ENCODE assay signal across 19 cellular contexts in the genomic region with DNA sequence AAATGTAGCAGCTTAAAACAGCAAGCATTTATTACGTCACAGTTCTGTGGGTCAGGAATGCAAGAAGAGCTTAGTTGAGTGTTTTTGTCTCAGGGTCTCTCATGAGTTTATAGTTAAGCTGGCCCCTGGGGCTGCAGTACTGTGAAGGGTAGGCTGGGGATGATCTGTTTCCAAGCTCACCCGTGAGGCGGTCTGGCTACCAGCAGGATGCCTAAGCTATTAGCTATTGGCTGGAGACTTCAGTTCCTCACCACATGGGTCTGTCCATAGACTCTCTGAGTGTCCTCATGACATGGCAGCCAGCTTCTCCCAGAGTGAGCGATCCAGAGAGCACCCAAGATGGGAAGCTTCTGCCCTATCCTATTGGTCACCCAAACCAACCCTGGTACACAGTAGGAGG. TPM values are rescaled to one million over a fixed set of nuclear protein-coding genes. Genes with fewer than 3 reads are reported as not detected.
DNase-seq lines count a peak whose midpoint lies in the region; ATAC-seq and TF ChIP-seq lines count a peak whose summit lies in the region.
"Had no signal": no experiment of that assay in that cellular context is flagged by ENCODE, and none has a peak within 500 bp of the region (broad histone marks: within the 10 kb centered on the region; RNA-seq: fewer than 3 reads in every experiment).

No MANE protein-coding gene starts in this region.

- H3K4me3 Mint-ChIP-seq in activated CD4-positive, alpha-beta memory T cell treated with anti-CD3 and anti-CD28 coated beads, Interleukin-2, amount 10 ng/mL, durations not matched to agents 7 days and 5 days = no peak overlapping the region
- no peak overlapping the region for H3K4me3 Mint-ChIP-seq in activated CD4-positive, alpha-beta memory T cell treated with anti-CD3 and anti-CD28 coated beads for 36 hours
- H3K4me3 Mint-ChIP-seq in effector memory CD8-positive, alpha-beta T cell = no peak overlapping the region
- H3K4me3 Mint-ChIP-seq in T-helper 2 cell treated with Interferon-gamma antibody and Interleukin-4, amounts not matched to agents 5 μg/mL and 100 μg/mL, for 36 hours = no peak overlapping the region

- no peak for TF ChIP-seq POLR2A in IMR-90 (IDR thresholded peaks at IDR 0.05; ENCODE audit: low read depth, low read length)

- H3K27ac ChIP-seq in IMR-90 (ENCODE audit: insufficient read depth, low read length) (no peak overlapping the region), trophoblast cell (ENCODE audit: low read depth, low read length) (no peak overlapping the region)
- H3K27ac ChIP-seq: BLaER1, RWPE1 had no signal

- peak overlapping the region; percentile 24 for H3K27ac Mint-ChIP-seq in activated CD4-positive, alpha-beta memory T cell treated with anti-CD3 and anti-CD28 coated beads, Interleukin-2, amount 10 ng/mL, durations not matched to agents 7 days and 5 days
- no peak overlapping the region for H3K27ac Mint-ChIP-seq in activated CD4-positive, alpha-beta memory T cell treated with anti-CD3 and anti-CD28 coated beads for 36 hours
- H3K27ac Mint-ChIP-seq in effector memory CD8-positive, alpha-beta T cell = peak overlapping the region; percentile 100
- H3K27ac Mint-ChIP-seq in T-helper 2 cell treated with Interferon-gamma antibody and Interleukin-4, amounts not matched to agents 5 μg/mL and 100 μg/mL, for 36 hours = no peak overlapping the region

- H3K4me3 ChIP-seq in IMR-90 (ENCODE audit: insufficient read depth, low read depth, low read length) = no peak overlapping the region
- no peak overlapping the region for H3K4me3 ChIP-seq in trophoblast cell (ENCODE audit: low read depth, low read length)
- H3K4me3 ChIP-seq: BLaER1 had no signal

- no peak overlapping the region for H2BK15ac ChIP-seq in IMR-90 (ENCODE audit: low read depth, low read length)

- peaks cover 8% of the 10 kb centered on the region for H3K9me1 ChIP-seq in IMR-90 (ENCODE audit: insufficient read depth, low read length)

- H3K4ac ChIP-seq in IMR-90 (ENCODE audit: low read depth, low read length) (no peak overlapping the region), trophoblast cell (ENCODE audit: low read depth, low read length) (no peak overlapping the region)

- peaks cover 0 to 5% of the 10 kb centered on the region in 2 experiments; a peak in 1 of 4 replicates for H3K79me1 ChIP-seq in IMR-90 (ENCODE audit: low read depth in 1 of 2, low read length in 2 of 2)
- H3K79me1 ChIP-seq in trophoblast cell (ENCODE audit: low read length) = no peaks in the 10 kb centered on the region

- peaks cover 5% of the 10 kb centered on the region; the same call in 1 of the 2 replicates for H3K4me1 ChIP-seq in IMR-90 (ENCODE audit: control insufficient read depth, insufficient read depth, low read length)
- H3K4me1 ChIP-seq in trophoblast cell (ENCODE audit: control insufficient read depth in 1 of 2, insufficient read depth in 2 of 2, low read length in 2 of 2) = peaks cover 4 to 10% of the 10 kb centered on the region in 2 experiments

- H3K23ac ChIP-seq in IMR-90 (ENCODE audit: low read depth, low read length) (no peak overlapping the region), trophoblast cell (ENCODE audit: low read length) (no peak overlapping the region)

- no peak overlapping the region for H2BK12ac ChIP-seq in trophoblast cell (ENCODE audit: low read length)

- no peak overlapping the region for H4K5ac ChIP-seq in IMR-90 (ENCODE audit: low read depth, low read length)

- TF ChIP-seq CTCF in IMR-90 (conservative IDR thresholded peaks at IDR 0.05; ENCODE audit: low read depth, low read length) = no peak

- no peaks in the 10 kb centered on the region for H3K9me3 Mint-ChIP-seq in activated CD4-positive, alpha-beta memory T cell treated with anti-CD3 and anti-CD28 coated beads, Interleukin-2, amount 10 ng/mL, durations not matched to agents 7 days and 5 days
- no peaks in the 10 kb centered on the region for H3K9me3 Mint-ChIP-seq in activated CD4-positive, alpha-beta memory T cell treated with anti-CD3 and anti-CD28 coated beads for 36 hours
- peaks cover 0 to 5% of the 10 kb centered on the region in 2 donors for H3K9me3 Mint-ChIP-seq in effector memory CD8-positive, alpha-beta T cell
- no peaks in the 10 kb centered on the region for H3K9me3 Mint-ChIP-seq in T-helper 2 cell treated with Interferon-gamma antibody and Interleukin-4, amounts not matched to agents 5 μg/mL and 100 μg/mL, for 36 hours

- ATAC-seq in IMR-90 (ENCODE audit: low read depth) = peak; percentile 13; the same call in 1 of the 2 replicates
- no peak for ATAC-seq in effector memory CD8-positive, alpha-beta T cell (replicated peaks)
- no peak for ATAC-seq in GM21737 (IDR thresholded peaks at IDR 0.05; ENCODE audit: unreplicated experiment)
- ATAC-seq in GM19467 (IDR thresholded peaks at IDR 0.05; ENCODE audit: unreplicated experiment) = no peak
- ATAC-seq: PC-3 had no signal

- no TSS peak for BruUV-seq in IMR-90 (replicated peaks; lab: Mats Ljungman, UMichigan)

- peaks cover 26% of the 10 kb centered on the region for H3K36me3 Mint-ChIP-seq in activated CD4-positive, alpha-beta memory T cell treated with anti-CD3 and anti-CD28 coated beads, Interleukin-2, amount 10 ng/mL, durations not matched to agents 7 days and 5 days (ENCODE audit: low read depth)
- H3K36me3 Mint-ChIP-seq in activated CD4-positive, alpha-beta memory T cell treated with anti-CD3 and anti-CD28 coated beads for 36 hours = peaks cover 7% of the 10 kb centered on the region
- H3K36me3 Mint-ChIP-seq in effector memory CD8-positive, alpha-beta T cell (ENCODE audit: insufficient read depth) = peaks cover 41% of the 10 kb centered on the region
- peaks cover 18% of the 10 kb centered on the region for H3K36me3 Mint-ChIP-seq in T-helper 2 cell treated with Interferon-gamma antibody and Interleukin-4, amounts not matched to agents 5 μg/mL and 100 μg/mL, for 36 hours (ENCODE audit: low read depth)

- 82% methylated on average over 3 of the region's 4 CpGs; no CpG with 5 or more reads in 1 of the 2 experiments for WGBS in IMR-90 (ENCODE audit: extremely low coverage in 2 of 2, insufficient read length in 1 of 2), 2 experiments
- no CpG with 5 or more reads among the region's 4 CpGs for WGBS in trophoblast cell (ENCODE audit: extremely low coverage, insufficient coverage, insufficient read length)

- TF ChIP-seq RAD21 in IMR-90 (IDR thresholded peaks at IDR 0.05; ENCODE audit: low read length) = no peak

- H2BK120ac ChIP-seq in IMR-90 (ENCODE audit: low read depth, low read length) (no peak overlapping the region), trophoblast cell (ENCODE audit: insufficient read depth, low read length, poor library complexity) (no peak overlapping the region)

- no peaks in the 10 kb centered on the region for H3K27me3 Mint-ChIP-seq in activated CD4-positive, alpha-beta memory T cell treated with anti-CD3 and anti-CD28 coated beads, Interleukin-2, amount 10 ng/mL, durations not matched to agents 7 days and 5 days
- no peaks in the 10 kb centered on the region for H3K27me3 Mint-ChIP-seq in activated CD4-positive, alpha-beta memory T cell treated with anti-CD3 and anti-CD28 coated beads for 36 hours
- no peaks in the 10 kb centered on the region for H3K27me3 Mint-ChIP-seq in effector memory CD8-positive, alpha-beta T cell
- H3K27me3 Mint-ChIP-seq in T-helper 2 cell treated with Interferon-gamma antibody and Interleukin-4, amounts not matched to agents 5 μg/mL and 100 μg/mL, for 36 hours (ENCODE audit: low read depth) = no peaks in the 10 kb centered on the region

- H2AK9ac ChIP-seq in IMR-90 (replicated peaks; ENCODE audit: low read depth, low read length, poor library complexity) = no peak overlapping the region

- dilution Hi-C loops in IMR-90 (cut with HindIII; ENCODE audit: low sequenced_read_pairs, unreplicated experiment) = no loop called here

- in situ Hi-C loops in IMR-90 (cut with MboI; ENCODE audit: low sequenced_read_pairs) = no loop called here

- H3K18ac ChIP-seq in IMR-90 (ENCODE audit: low read depth, low read length) = no peak overlapping the region
- H3K18ac ChIP-seq in trophoblast cell (ENCODE audit: low read length) = no peak overlapping the region

- POLR2A ChIA-PET in activated CD4-positive, alpha-beta memory T cell treated with anti-CD3 and anti-CD28 coated beads, Interleukin-2, amount 10 ng/mL, durations not matched to agents 7 days and 5 days (lab: Charles Lee) = interaction anchor here (1.6 to 20.1 kb wide), 4 partner anchors 14 to 160 kb away, joined by 5 to 658 read pairs (median 166); a partner anchor contains a TSS
- POLR2A ChIA-PET in activated CD4-positive, alpha-beta memory T cell treated with anti-CD3 and anti-CD28 coated beads for 36 hours (lab: Charles Lee) = interaction anchor here (1.1 to 8.8 kb wide), 4 partner anchors 15 to 112 kb away, joined by 3 to 108 read pairs (median 35); a partner anchor contains a TSS
- POLR2A ChIA-PET in IMR-90 (lab: Charles Lee; ENCODE audit: unreplicated experiment) = interaction anchor here (0.9 kb wide), 2 partner anchors 13 to 14 kb away, joined by 3 to 13 read pairs; a partner anchor contains a TSS

- H4K91ac ChIP-seq in IMR-90 (ENCODE audit: insufficient read depth, low read depth, low read length) = no peak overlapping the region
- no peak overlapping the region for H4K91ac ChIP-seq in trophoblast cell (ENCODE audit: low read depth, low read length)

- H4K12ac ChIP-seq in trophoblast cell (ENCODE audit: low read depth, low read length) = no peak overlapping the region

- H3K36me3 ChIP-seq in IMR-90 (ENCODE audit: control insufficient read depth, insufficient read depth, low read length) (no peaks in the 10 kb centered on the region), trophoblast cell (ENCODE audit: control insufficient read depth in 1 of 2, insufficient read depth in 2 of 2, low read length in 2 of 2) (no peaks in the 10 kb centered on the region)
- H3K36me3 ChIP-seq: BLaER1 had no signal

- H3K9ac ChIP-seq in IMR-90 (ENCODE audit: low read depth, low read length) = no peak overlapping the region
- no peak overlapping the region for H3K9ac ChIP-seq in trophoblast cell (ENCODE audit: low read length)
- H3K9ac ChIP-seq: BLaER1 had no signal

- H3K14ac ChIP-seq in IMR-90 (replicated peaks; ENCODE audit: low read depth, low read length) = no peak overlapping the region
- no peak overlapping the region for H3K14ac ChIP-seq in trophoblast cell (ENCODE audit: low read length)

- H4K8ac ChIP-seq in IMR-90 (ENCODE audit: low read depth in 2 of 2, low read length in 2 of 2) (no peak overlapping the region), trophoblast cell (ENCODE audit: low read depth, low read length) (no peak overlapping the region)

- H3K79me2 ChIP-seq in trophoblast cell (ENCODE audit: control insufficient read depth, insufficient read depth, low read length, poor library complexity) = no peaks in the 10 kb centered on the region

- intact Hi-C loops in activated CD4-positive, alpha-beta memory T cell treated with anti-CD3 and anti-CD28 coated beads for 36 hours (cut with micrococcal nuclease) = no loop called here
- intact Hi-C loops in IMR-90 (cut with micrococcal nuclease) = no loop called here

- no peak overlapping the region for H2AFZ ChIP-seq in IMR-90 (replicated peaks; ENCODE audit: low read length, poor library complexity)
- no peak overlapping the region for H2AFZ ChIP-seq in trophoblast cell (ENCODE audit: insufficient read depth, low read length, poor library complexity)

- no peak for DNase-seq in activated CD4-positive, alpha-beta memory T cell treated with anti-CD3 and anti-CD28 coated beads, Interleukin-2, amount 10 ng/mL, durations not matched to agents 7 days and 5 days
- no peak for DNase-seq in activated CD4-positive, alpha-beta memory T cell treated with anti-CD3 and anti-CD28 coated beads for 36 hours
- no peak for DNase-seq in IMR-90
- no peak for DNase-seq in effector memory CD8-positive, alpha-beta T cell
- peak; percentile 86 to 88 for DNase-seq in trophoblast cell
- DNase-seq in T-helper 2 cell treated with Interferon-gamma antibody and Interleukin-4, amounts not matched to agents 5 μg/mL and 100 μg/mL, for 36 hours (ENCODE audit: low spot score) = no peak
- DNase-seq: COR-L47, DMS153, NCI-H1417 treated with DMSO at 0.1 percent for 48 hours, NCI-H1930, NCI-H446 treated with DMSO at 0.1 percent for 48 hours, NCI-H748 treated with DMSO at 0.1 percent for 48 hours, PC-3 had no signal

- H3K9me3 ChIP-seq in IMR-90 (ENCODE audit: control insufficient read depth, insufficient read depth, low read length) = no peaks in the 10 kb centered on the region
- H3K9me3 ChIP-seq in trophoblast cell (ENCODE audit: insufficient read depth, low read depth, low read length) = no peaks in the 10 kb centered on the region
- H3K9me3 ChIP-seq: BLaER1 had no signal

- no peak overlapping the region for H3K56ac ChIP-seq in IMR-90 (ENCODE audit: extremely low read depth, insufficient read depth, low read length)

- no peaks in the 10 kb centered on the region for H3K27me3 ChIP-seq in IMR-90 (ENCODE audit: control insufficient read depth, insufficient read depth, low read length)
- H3K27me3 ChIP-seq in trophoblast cell (ENCODE audit: insufficient read depth, low read length) = no peaks in the 10 kb centered on the region
- H3K27me3 ChIP-seq: BLaER1 had no signal

- no peaks in the 10 kb centered on the region for H4K20me1 ChIP-seq in IMR-90 (ENCODE audit: insufficient read depth, low read length)
- H4K20me1 ChIP-seq: BLaER1 had no signal

- peaks cover 44% of the 10 kb centered on the region for H3K4me1 Mint-ChIP-seq in activated CD4-positive, alpha-beta memory T cell treated with anti-CD3 and anti-CD28 coated beads, Interleukin-2, amount 10 ng/mL, durations not matched to agents 7 days and 5 days
- H3K4me1 Mint-ChIP-seq in activated CD4-positive, alpha-beta memory T cell treated with anti-CD3 and anti-CD28 coated beads for 36 hours (ENCODE audit: low read depth) = peaks cover 41% of the 10 kb centered on the region
- H3K4me1 Mint-ChIP-seq in effector memory CD8-positive, alpha-beta T cell (ENCODE audit: low read depth in 2 of 2) = peaks cover 40 to 64% of the 10 kb centered on the region in 2 donors
- H3K4me1 Mint-ChIP-seq in T-helper 2 cell treated with Interferon-gamma antibody and Interleukin-4, amounts not matched to agents 5 μg/mL and 100 μg/mL, for 36 hours (ENCODE audit: low read depth) = peaks cover 41% of the 10 kb centered on the region

- H2AK5ac ChIP-seq in IMR-90 (ENCODE audit: low read depth, low read length) (no peak overlapping the region), trophoblast cell (ENCODE audit: low read length) (no peak overlapping the region)

- CTCF ChIA-PET in activated CD4-positive, alpha-beta memory T cell treated with anti-CD3 and anti-CD28 coated beads, Interleukin-2, amount 10 ng/mL, durations not matched to agents 7 days and 5 days (lab: Charles Lee) = interaction anchor here (0.9 to 4.0 kb wide), 4 partner anchors 14 to 621 kb away, joined by 3 to 31 read pairs (median 4); a partner anchor contains a TSS
- CTCF ChIA-PET in activated CD4-positive, alpha-beta memory T cell treated with anti-CD3 and anti-CD28 coated beads for 36 hours (lab: Charles Lee) = interaction anchor here (0.8 to 1.4 kb wide), 4 partner anchors 16 to 21 kb away, joined by 3 to 5 read pairs (median 4); no protein-coding TSS in a partner anchor
- CTCF ChIA-PET in IMR-90 (lab: Yijun Ruan, JAX) = no interaction called here

- no peak overlapping the region for H2BK5ac ChIP-seq in IMR-90 (ENCODE audit: low read depth, low read length, poor library complexity, severe bottlenecking)
- no peak overlapping the region for H2BK5ac ChIP-seq in trophoblast cell (ENCODE audit: low read depth, low read length, poor library complexity)

- no peak overlapping the region for H2BK20ac ChIP-seq in IMR-90 (ENCODE audit: low read depth, low read length)

- H3K4me2 ChIP-seq in IMR-90 (ENCODE audit: low read depth, low read length) (no peak overlapping the region), trophoblast cell (ENCODE audit: low read length) (no peak overlapping the region)
- H3K4me2 ChIP-seq: BLaER1 had no signal

RNA-seq across cellular contexts. Expression of a gene that starts 12.8 kb away (rescaled TPM):
- total RNA-seq in activated CD4-positive, alpha-beta memory T cell treated with anti-CD3 and anti-CD28 coated beads, Interleukin-2, amount 10 ng/mL, durations not matched to agents 7 days and 5 days = 10 to 100 TPM; 27.9 to 28.1 TPM
- total RNA-seq in activated CD4-positive, alpha-beta memory T cell treated with anti-CD3 and anti-CD28 coated beads for 36 hours = 10 to 100 TPM; 12.0 to 12.1 TPM
- 4.7 and 6.1 TPM in 2 replicates for total RNA-seq in IMR-90 (2012; rRNA removed)
- 3.9 and 4.0 TPM in 2 replicates for polyA plus RNA-seq in IMR-90 (2012; rRNA removed)
- 1.3 and 1.7 TPM in 2 replicates for polyA plus RNA-seq in IMR-90 (2012; cell fraction: cytosol; rRNA removed)
- 3.4 and 9.8 TPM in 2 replicates for polyA plus RNA-seq in IMR-90 (2012; cell fraction: nucleus; rRNA removed; ENCODE audit: low replicate concordance)
- 3.5 TPM in 2 replicates for polyA plus RNA-seq in trophoblast cell (2013)

RNA-seq across cellular contexts. Expression of a gene that starts 23.1 kb away (rescaled TPM):
- total RNA-seq in activated CD4-positive, alpha-beta memory T cell treated with anti-CD3 and anti-CD28 coated beads, Interleukin-2, amount 10 ng/mL, durations not matched to agents 7 days and 5 days = 10 to 100 TPM; 33.7 to 34.9 TPM
- 10 to 100 TPM; 17.3 TPM for total RNA-seq in activated CD4-positive, alpha-beta memory T cell treated with anti-CD3 and anti-CD28 coated beads for 36 hours
- 32.6 and 33.9 TPM in 2 replicates for total RNA-seq in IMR-90 (2012; rRNA removed)
- 20.2 and 23.0 TPM in 2 replicates for polyA plus RNA-seq in IMR-90 (2012; rRNA removed)
- 15.0 and 20.0 TPM in 2 replicates for polyA plus RNA-seq in IMR-90 (2012; cell fraction: cytosol; rRNA removed)
- 8.4 and 10.7 TPM in 2 replicates for polyA plus RNA-seq in IMR-90 (2012; cell fraction: nucleus; rRNA removed; ENCODE audit: low replicate concordance)
- polyA plus RNA-seq in trophoblast cell (2013) = 19.7 and 20.7 TPM in 2 replicates

RNA-seq across cellular contexts. Expression of a gene that starts 46.7 kb away (rescaled TPM):
- not detected for total RNA-seq in activated CD4-positive, alpha-beta memory T cell treated with anti-CD3 and anti-CD28 coated beads, Interleukin-2, amount 10 ng/mL, durations not matched to agents 7 days and 5 days
- not detected for total RNA-seq in activated CD4-positive, alpha-beta memory T cell treated with anti-CD3 and anti-CD28 coated beads for 36 hours
- 0.83 and 1.1 TPM in 2 replicates for total RNA-seq in IMR-90 (2012; rRNA removed)
- 0.90 and 1.0 TPM in 2 replicates for polyA plus RNA-seq in IMR-90 (2012; rRNA removed)
- 0.52 and 0.59 TPM in 2 replicates for polyA plus RNA-seq in IMR-90 (2012; cell fraction: cytosol; rRNA removed)
- 1.2 and 1.9 TPM in 2 replicates for polyA plus RNA-seq in IMR-90 (2012; cell fraction: nucleus; rRNA removed; ENCODE audit: low replicate concordance)
- 0.01 and 0.04 TPM in 2 replicates for polyA plus RNA-seq in trophoblast cell (2013)
- total RNA-seq: A172, H4, PC-3 had no signal

Comparison
In these comparisons a context has a peak if more than half of its experiments do, and no peak if none do; other contexts are left out.
1. H3K27ac Mint-ChIP-seq: peak in activated CD4-positive, alpha-beta memory T cell treated with anti-CD3 and anti-CD28 coated beads, Interleukin-2, amount 10 ng/mL, durations not matched to agents 7 days and 5 days (single experiment) and effector memory CD8-positive, alpha-beta T cell (2 of 2); none in activated CD4-positive, alpha-beta memory T cell treated with anti-CD3 and anti-CD28 coated beads for 36 hours (single experiment) and T-helper 2 cell treated with Interferon-gamma antibody and Interleukin-4, amounts not matched to agents 5 μg/mL and 100 μg/mL, for 36 hours (single experiment).
2. DNase-seq: peak in trophoblast cell (2 of 2); none in activated CD4-positive, alpha-beta memory T cell treated with anti-CD3 and anti-CD28 coated beads, Interleukin-2, amount 10 ng/mL, durations not matched to agents 7 days and 5 days (single experiment), activated CD4-positive, alpha-beta memory T cell treated with anti-CD3 and anti-CD28 coated beads for 36 hours (single experiment), IMR-90 (single experiment), effector memory CD8-positive, alpha-beta T cell (0 of 3) and T-helper 2 cell treated with Interferon-gamma antibody and Interleukin-4, amounts not matched to agents 5 μg/mL and 100 μg/mL, for 36 hours (single experiment).